ENCODE assay signal across 8 cellular contexts in genomic region chr2:168961450-168962229, GRCh38.
DNase-seq lines count a peak whose midpoint lies in the region; ATAC-seq and TF ChIP-seq lines count a peak whose summit lies in the region.

No MANE protein-coding gene starts in this region.

- no TSS peak for BruUV-seq in Caco-2 (replicated peaks; lab: Mats Ljungman, UMichigan)

- POLR2A ChIA-PET in Caco-2 (lab: Charles Lee) = no interaction called here

- no peaks in the 10 kb centered on the region for H3K9me3 ChIP-seq in Caco-2
- H3K9me3 ChIP-seq in WERI-Rb-1 (ENCODE audit: severe bottlenecking) = no peaks in the 10 kb centered on the region

- no peaks in the 10 kb centered on the region for H3K4me1 ChIP-seq in Caco-2

- peaks cover 3% of the 10 kb centered on the region for H3K27me3 Mint-ChIP-seq in Caco-2 (ENCODE audit: insufficient read depth, unreplicated experiment)
- peaks cover 3% of the 10 kb centered on the region for H3K27me3 Mint-ChIP-seq in neural crest cell (ENCODE audit: low read depth)

- CTCF ChIA-PET in Caco-2 (lab: Charles Lee) = no interaction called here

- H3K36me3 ChIP-seq in Caco-2 (ENCODE audit: control insufficient read depth, insufficient read depth, low read length) = no peaks in the 10 kb centered on the region
- H3K36me3 ChIP-seq in WERI-Rb-1 = no peaks in the 10 kb centered on the region

- H3K36me3 Mint-ChIP-seq in Caco-2 (ENCODE audit: insufficient read depth, unreplicated experiment) = no peaks in the 10 kb centered on the region
- no peaks in the 10 kb centered on the region for H3K36me3 Mint-ChIP-seq in neural crest cell (ENCODE audit: low read depth)

- H3K9me3 Mint-ChIP-seq in Caco-2 (ENCODE audit: unreplicated experiment) (no peaks in the 10 kb centered on the region), neural crest cell (no peaks in the 10 kb centered on the region)

- no peak overlapping the region for H3K27ac ChIP-seq in WERI-Rb-1

- no peak overlapping the region for H3K4me3 ChIP-seq in Caco-2 (ENCODE audit: low read depth, low read length)
- H3K4me3 ChIP-seq in WERI-Rb-1 (ENCODE audit: low read depth, low read length) = no peak overlapping the region

- DNase-seq in Caco-2 (peak; percentile 40 to 73), NCI-H2171 treated with DMSO at 0.1 percent for 48 hours (lab: John Stamatoyannopoulos, UW) (peak; percentile 68), WERI-Rb-1 (peak; percentile 36), fibroblast of peridontal ligament (ENCODE audit: extremely low read depth) (peak; percentile 88), neural crest cell (ENCODE audit: low read depth, low spot score) (peak; percentile 49), 8988T (no peak)

- no peak overlapping the region for H3K27ac Mint-ChIP-seq in Caco-2 (ENCODE audit: unreplicated experiment)
- H3K27ac Mint-ChIP-seq in neural crest cell (ENCODE audit: unreplicated experiment) = no peak overlapping the region

- H3K4me1 Mint-ChIP-seq in Caco-2 (ENCODE audit: low read depth, unreplicated experiment) = no peaks in the 10 kb centered on the region
- H3K4me1 Mint-ChIP-seq in neural crest cell = no peaks in the 10 kb centered on the region

- TF ChIP-seq CTCF in Caco-2 (IDR thresholded peaks at IDR 0.05; ENCODE audit: insufficient read depth in 1 of 2, low read depth in 1 of 2, low read length in 1 of 2, severe bottlenecking in 1 of 2, unreplicated experiment in 1 of 2) (peak; percentile 76 to 80), WERI-Rb-1 (IDR thresholded peaks at IDR 0.05; ENCODE audit: low read depth, low read length) (peak; percentile 76), neural crest cell (conservative IDR thresholded peaks at IDR 0.05) (peak; percentile 87)

- intact Hi-C loops in Caco-2 (cut with micrococcal nuclease; ENCODE audit: unreplicated experiment) = loop anchor here (1.0 to 5.0 kb wide), 5 partner anchors 86 to 435 kb away; no protein-coding TSS in a partner anchor

- no peaks in the 10 kb centered on the region for H3K27me3 ChIP-seq in Caco-2 (replicated peaks; ENCODE audit: control insufficient read depth, insufficient read depth, low read length)
- H3K27me3 ChIP-seq in WERI-Rb-1 (ENCODE audit: insufficient read depth, low read depth, severe bottlenecking) = peaks cover 5% of the 10 kb centered on the region

- ATAC-seq in GM18861 (IDR thresholded peaks at IDR 0.05; ENCODE audit: unreplicated experiment) (peak; percentile 82), HG03066 (IDR thresholded peaks at IDR 0.05; ENCODE audit: low read depth, unreplicated experiment) (peak; percentile 85)

- no peak overlapping the region for H3K4me3 Mint-ChIP-seq in Caco-2 (ENCODE audit: unreplicated experiment)
- H3K4me3 Mint-ChIP-seq in neural crest cell = no peak overlapping the region
